25 cellular contexts compared by ENCODE assay signal in genomic region chr2:15122915-15123314, GRCh38.
A peak's percentile ranks its signal among the peaks of the same experiment; 100 is the strongest.
DNase-seq lines count a peak whose midpoint lies in the region; ATAC-seq, FAIRE-seq and TF ChIP-seq lines count a peak whose summit lies in the region.
"Had no signal": no experiment of that assay in that cellular context is flagged by ENCODE, and none has a peak within 500 bp of the region (broad histone marks: within the 10 kb centered on the region; RNA-seq: fewer than 3 reads in every experiment).

No MANE protein-coding gene starts in this region.

- TF ChIP-seq EP300 in HepG2 (IDR thresholded peaks at IDR 0.05; ENCODE audit: low read depth in 2 of 2, low read length in 2 of 2) (no peak), HepG2 (CRISPR knock-in tag; IDR thresholded peaks at IDR 0.05; ENCODE audit: borderline replicate concordance) (no peak)

- H2AFZ ChIP-seq in HepG2 (ENCODE audit: low read length), result no peak overlapping the region

- TF ChIP-seq RAD21 in HepG2 (CRISPR knock-in tag; IDR thresholded peaks at IDR 0.05), result no peak

- POLR2A ChIA-PET in HepG2 (lab: Yijun Ruan, JAX), result no interaction called here
- POLR2A ChIA-PET in activated CD8-positive, alpha-beta T cell treated with anti-CD3 and anti-CD28 coated beads, Interleukin-2, amount 10 ng/mL, durations not matched to agents 7 days and 5 days (lab: Charles Lee), result no interaction called here

- H3K9me3 ChIP-seq in HepG2 (ENCODE audit: low read length), result no peaks in the 10 kb centered on the region
- H3K9me3 ChIP-seq in right lobe of liver, result no peaks in the 10 kb centered on the region
- H3K9me3 ChIP-seq: transverse colon had no signal

- no peaks in the 10 kb centered on the region for H3K4me1 ChIP-seq in HepG2 (ENCODE audit: insufficient read depth, low read length)
- H3K4me1 ChIP-seq in right lobe of liver, result no peaks in the 10 kb centered on the region
- H3K4me1 ChIP-seq: stomach had no signal

- in situ Hi-C loops in HepG2 (cut with HindIII; ENCODE audit: extremely low pct_ligation_motif_present, low pct_unique_long_range_greater_than_20kb), result no loop called here

- no peak overlapping the region for H3K27ac Mint-ChIP-seq in activated CD8-positive, alpha-beta T cell treated with anti-CD3 and anti-CD28 coated beads, Interleukin-2, amount 10 ng/mL, durations not matched to agents 7 days and 5 days
- H3K27ac Mint-ChIP-seq in activated T-helper 17 cell treated with anti-CD3 and anti-CD28 coated beads, Interleukin-2, amount 50 U/mL, for 72 hours, result no peak overlapping the region
- H3K27ac Mint-ChIP-seq in activated naive CD4-positive, alpha-beta T cell treated with anti-CD3 and anti-CD28 coated beads for 36 hours, result no peak overlapping the region
- H3K27ac Mint-ChIP-seq: activated CD4-positive, alpha-beta memory T cell treated with anti-CD3 and anti-CD28 coated beads, Interleukin-2, amount 10 ng/mL, durations not matched to agents 7 days and 5 days; memory B cell had no signal

- H3K4me3 ChIP-seq in HepG2 (replicated peaks in 1 of 3; ENCODE audit: insufficient read depth in 1 of 3, low read depth in 2 of 3, low read length in 3 of 3) (no peak overlapping the region), right lobe of liver (no peak overlapping the region)
- H3K4me3 ChIP-seq: BLaER1 treated with 17β-estradiol and CSF1 and Interleukin-3, amounts not matched to agents 10 nM and 100 nM; stomach; transverse colon had no signal

- H3K36me3 ChIP-seq in HepG2 (replicated peaks in 1 of 2; ENCODE audit: control insufficient read depth in 1 of 2, insufficient read depth in 2 of 2, low read length in 2 of 2) (no peaks in the 10 kb centered on the region), right lobe of liver (no peaks in the 10 kb centered on the region)
- H3K36me3 ChIP-seq: BLaER1 treated with 17β-estradiol and CSF1 and Interleukin-3, amounts not matched to agents 10 nM and 100 nM; stomach; transverse colon had no signal

- intact Hi-C loops in HepG2 (cut with micrococcal nuclease; ENCODE audit: unreplicated experiment), result no loop called here
- intact Hi-C loops in right lobe of liver (cut with DNase I), result no loop called here
- intact Hi-C loops in activated naive CD4-positive, alpha-beta T cell treated with anti-CD3 and anti-CD28 coated beads for 36 hours (cut with micrococcal nuclease), result no loop called here

- no peak for DNase-seq in HepG2 (ENCODE audit: low spot score)
- DNase-seq in right lobe of liver, result no peak
- DNase-seq in amniotic epithelial cell (ENCODE audit: low read depth), result peak; percentile 7
- DNase-seq in fibroblast of peridontal ligament (ENCODE audit: extremely low read depth), result peak; percentile 1
- DNase-seq in activated CD8-positive, alpha-beta T cell treated with anti-CD3 and anti-CD28 coated beads, Interleukin-2, amount 10 ng/mL, durations not matched to agents 7 days and 5 days, result no peak
- DNase-seq in activated naive CD4-positive, alpha-beta T cell treated with anti-CD3 and anti-CD28 coated beads for 36 hours, result no peak
- DNase-seq: activated CD4-positive, alpha-beta memory T cell treated with anti-CD3 and anti-CD28 coated beads, Interleukin-2, amount 10 ng/mL, durations not matched to agents 7 days and 5 days; activated gamma-delta T cell treated with Interleukin-2 at 50 U/mL for 16 hours; activated T-cell treated with anti-CD3 and anti-CD28 coated beads for 4 hours; amniotic stem cell; central memory CD4-positive, alpha-beta T cell; MV-4-11; naive thymus-derived CD8-positive, alpha-beta T cell; NCI-H1694; NCI-H2171 treated with DMSO at 0.1 percent for 48 hours; retina; stomach; T1000; transverse colon had no signal

- H3K36me3 Mint-ChIP-seq in activated CD8-positive, alpha-beta T cell treated with anti-CD3 and anti-CD28 coated beads, Interleukin-2, amount 10 ng/mL, durations not matched to agents 7 days and 5 days (ENCODE audit: low read depth), result no peaks in the 10 kb centered on the region
- no peaks in the 10 kb centered on the region for H3K36me3 Mint-ChIP-seq in activated T-helper 17 cell treated with anti-CD3 and anti-CD28 coated beads, Interleukin-2, amount 50 U/mL, for 72 hours (ENCODE audit: low read depth)
- no peaks in the 10 kb centered on the region for H3K36me3 Mint-ChIP-seq in activated naive CD4-positive, alpha-beta T cell treated with anti-CD3 and anti-CD28 coated beads for 36 hours (ENCODE audit: low read depth)

- H4K20me1 ChIP-seq in HepG2 (ENCODE audit: insufficient read depth, low read length), result no peaks in the 10 kb centered on the region
- H4K20me1 ChIP-seq: BLaER1 treated with 17β-estradiol and CSF1 and Interleukin-3, amounts not matched to agents 10 nM and 100 nM had no signal

- no TSS peak for BruUV-seq in HepG2 (replicated peaks; lab: Mats Ljungman, UMichigan)

- peak; percentile 23; the same call in 2 of the 3 replicates for ATAC-seq in HepG2
- no peak for ATAC-seq in right lobe of liver
- ATAC-seq in activated CD8-positive, alpha-beta T cell treated with anti-CD3 and anti-CD28 coated beads, Interleukin-2, amount 10 ng/mL, durations not matched to agents 7 days and 5 days, result no peak
- ATAC-seq in activated T-helper 17 cell treated with anti-CD3 and anti-CD28 coated beads, Interleukin-2, amount 50 U/mL, for 72 hours (replicated peaks), result no peak
- no peak for ATAC-seq in GM21367 (IDR thresholded peaks at IDR 0.05; ENCODE audit: unreplicated experiment)
- ATAC-seq: naive thymus-derived CD8-positive, alpha-beta T cell had no signal

- H3K4me2 ChIP-seq in HepG2 (ENCODE audit: low read depth, low read length), result no peak overlapping the region

- H3K4me1 Mint-ChIP-seq in activated CD8-positive, alpha-beta T cell treated with anti-CD3 and anti-CD28 coated beads, Interleukin-2, amount 10 ng/mL, durations not matched to agents 7 days and 5 days (ENCODE audit: low read depth), result no peaks in the 10 kb centered on the region
- no peaks in the 10 kb centered on the region for H3K4me1 Mint-ChIP-seq in activated T-helper 17 cell treated with anti-CD3 and anti-CD28 coated beads, Interleukin-2, amount 50 U/mL, for 72 hours
- H3K4me1 Mint-ChIP-seq in activated naive CD4-positive, alpha-beta T cell treated with anti-CD3 and anti-CD28 coated beads for 36 hours (ENCODE audit: low read depth), result peaks cover 6% of the 10 kb centered on the region
- H3K4me1 Mint-ChIP-seq: activated CD4-positive, alpha-beta memory T cell treated with anti-CD3 and anti-CD28 coated beads, Interleukin-2, amount 10 ng/mL, durations not matched to agents 7 days and 5 days; memory B cell had no signal

- no peak for FAIRE-seq in HepG2 (lab: Jason Lieb, UNC)
- FAIRE-seq: A204.1, H54 had no signal

- H3K9me3 Mint-ChIP-seq in activated CD8-positive, alpha-beta T cell treated with anti-CD3 and anti-CD28 coated beads, Interleukin-2, amount 10 ng/mL, durations not matched to agents 7 days and 5 days (ENCODE audit: insufficient read depth), result no peaks in the 10 kb centered on the region
- peaks cover 10% of the 10 kb centered on the region for H3K9me3 Mint-ChIP-seq in activated T-helper 17 cell treated with anti-CD3 and anti-CD28 coated beads, Interleukin-2, amount 50 U/mL, for 72 hours
- H3K9me3 Mint-ChIP-seq in activated naive CD4-positive, alpha-beta T cell treated with anti-CD3 and anti-CD28 coated beads for 36 hours, result peaks cover 4% of the 10 kb centered on the region
- H3K9me3 Mint-ChIP-seq: activated CD4-positive, alpha-beta memory T cell treated with anti-CD3 and anti-CD28 coated beads, Interleukin-2, amount 10 ng/mL, durations not matched to agents 7 days and 5 days had no signal

- 17% methylated on average over 1 of the region's 2 CpGs for WGBS in HepG2 (ENCODE audit: low lambda C conversion rate)
- 20% methylated on average over 1 of the region's 2 CpGs for WGBS in right lobe of liver (ENCODE audit: insufficient coverage, low coverage, low lambda C conversion rate, missing lambda C conversion rate)

- TF ChIP-seq POLR2A in HepG2 (IDR thresholded peaks at IDR 0.05; ENCODE audit: insufficient read depth in 1 of 2, low read depth in 2 of 2, low read length in 2 of 2) (no peak), right lobe of liver (IDR thresholded peaks at IDR 0.05) (no peak)

- no peak overlapping the region for H3K27ac ChIP-seq in HepG2 (ENCODE audit: extremely low read length, insufficient read depth, low read length)
- no peak overlapping the region for H3K27ac ChIP-seq in right lobe of liver
- H3K27ac ChIP-seq: stomach, transverse colon had no signal

- no peak overlapping the region for H3K4me3 Mint-ChIP-seq in activated CD8-positive, alpha-beta T cell treated with anti-CD3 and anti-CD28 coated beads, Interleukin-2, amount 10 ng/mL, durations not matched to agents 7 days and 5 days
- H3K4me3 Mint-ChIP-seq in activated T-helper 17 cell treated with anti-CD3 and anti-CD28 coated beads, Interleukin-2, amount 50 U/mL, for 72 hours, result no peak overlapping the region
- no peak overlapping the region for H3K4me3 Mint-ChIP-seq in activated naive CD4-positive, alpha-beta T cell treated with anti-CD3 and anti-CD28 coated beads for 36 hours
- H3K4me3 Mint-ChIP-seq: activated CD4-positive, alpha-beta memory T cell treated with anti-CD3 and anti-CD28 coated beads, Interleukin-2, amount 10 ng/mL, durations not matched to agents 7 days and 5 days; memory B cell; naive thymus-derived CD8-positive, alpha-beta T cell had no signal

- H3K27me3 Mint-ChIP-seq in activated CD8-positive, alpha-beta T cell treated with anti-CD3 and anti-CD28 coated beads, Interleukin-2, amount 10 ng/mL, durations not matched to agents 7 days and 5 days (ENCODE audit: low read depth), result no peaks in the 10 kb centered on the region
- no peaks in the 10 kb centered on the region for H3K27me3 Mint-ChIP-seq in activated T-helper 17 cell treated with anti-CD3 and anti-CD28 coated beads, Interleukin-2, amount 50 U/mL, for 72 hours
- H3K27me3 Mint-ChIP-seq in activated naive CD4-positive, alpha-beta T cell treated with anti-CD3 and anti-CD28 coated beads for 36 hours (ENCODE audit: low read depth), result peaks cover 6% of the 10 kb centered on the region
- H3K27me3 Mint-ChIP-seq: naive thymus-derived CD8-positive, alpha-beta T cell had no signal

- no peak for TF ChIP-seq CTCF in HepG2 (CRISPR knock-in tag; IDR thresholded peaks at IDR 0.05)
- TF ChIP-seq CTCF in right lobe of liver (IDR thresholded peaks at IDR 0.05), result no peak

- CTCF ChIA-PET in HepG2 (lab: Yijun Ruan, JAX; ENCODE audit: low intra/inter-chr PET ratio, low total read pairs), result no interaction called here
- CTCF ChIA-PET in activated CD8-positive, alpha-beta T cell treated with anti-CD3 and anti-CD28 coated beads, Interleukin-2, amount 10 ng/mL, durations not matched to agents 7 days and 5 days (lab: Charles Lee), result no interaction called here
- CTCF ChIA-PET in activated naive CD4-positive, alpha-beta T cell treated with anti-CD3 and anti-CD28 coated beads for 36 hours (lab: Charles Lee), result no interaction called here

- no peaks in the 10 kb centered on the region for H3K79me2 ChIP-seq in HepG2 (ENCODE audit: insufficient read depth, low read length)

- no peak overlapping the region for H3K9ac ChIP-seq in HepG2 (ENCODE audit: insufficient read depth, low read depth, low read length)
- H3K9ac ChIP-seq: BLaER1 treated with 17β-estradiol and CSF1 and Interleukin-3, amounts not matched to agents 10 nM and 100 nM had no signal

- H3K27me3 ChIP-seq in HepG2 (ENCODE audit: control insufficient read depth in 1 of 2, insufficient read depth in 2 of 2, low read length in 2 of 2), result peaks cover 0 to 25% of the 10 kb centered on the region in 2 experiments; a peak in 2 of 5 replicates
- no peaks in the 10 kb centered on the region for H3K27me3 ChIP-seq in right lobe of liver
- H3K27me3 ChIP-seq: BLaER1 treated with 17β-estradiol and CSF1 and Interleukin-3, amounts not matched to agents 10 nM and 100 nM; stomach; transverse colon had no signal

Comparison
In these comparisons a context has a peak if more than half of its experiments do, and no peak if none do; other contexts are left out.
1. DNase-seq: peak in amniotic epithelial cell (single experiment) and fibroblast of peridontal ligament (single experiment); none in HepG2 (single experiment), right lobe of liver (0 of 3), activated CD8-positive, alpha-beta T cell treated with anti-CD3 and anti-CD28 coated beads, Interleukin-2, amount 10 ng/mL, durations not matched to agents 7 days and 5 days (single experiment) and activated naive CD4-positive, alpha-beta T cell treated with anti-CD3 and anti-CD28 coated beads for 36 hours (single experiment).